In genomic region chr13:78468546-78469060, GRCh38 we compare ENCODE assay signal across 29 cellular contexts.
"Had no signal": no experiment of that assay in that cellular context is flagged by ENCODE, and none has a peak within 500 bp of the region (broad histone marks: within the 10 kb centered on the region; RNA-seq: fewer than 3 reads in every experiment).

No MANE protein-coding gene starts in this region.

- H3K4me1 ChIP-seq: esophagus squamous epithelium, gastroesophageal sphincter, heart right ventricle had no signal

- H3K36me3 Mint-ChIP-seq: activated naive CD8-positive, alpha-beta T cell; WTC11 had no signal

- H3K27me3 Mint-ChIP-seq: activated CD4-positive, alpha-beta memory T cell treated with anti-CD3 and anti-CD28 coated beads, Interleukin-2, amount 10 ng/mL, durations not matched to agents 7 days and 5 days; central memory CD8-positive, alpha-beta T cell had no signal

- H3K36me3 ChIP-seq: brain microvascular endothelial cell, esophagus squamous epithelium, gastroesophageal sphincter, heart right ventricle had no signal

- H3K4me3 ChIP-seq: esophagus squamous epithelium, gastroesophageal sphincter, heart right ventricle had no signal

- H3K4me1 Mint-ChIP-seq: activated CD4-positive, alpha-beta memory T cell treated with anti-CD3 and anti-CD28 coated beads, Interleukin-2, amount 10 ng/mL, durations not matched to agents 7 days and 5 days; activated CD4-positive, alpha-beta T cell treated with anti-CD3 and anti-CD28 coated beads, Interleukin-2, amount 10 ng/mL, durations not matched to agents 7 days and 5 days; central memory CD8-positive, alpha-beta T cell had no signal

- H3K4me3 Mint-ChIP-seq: activated CD4-positive, alpha-beta memory T cell treated with anti-CD3 and anti-CD28 coated beads, Interleukin-2, amount 10 ng/mL, durations not matched to agents 7 days and 5 days; activated CD4-positive, alpha-beta T cell treated with anti-CD3 and anti-CD28 coated beads, Interleukin-2, amount 10 ng/mL, durations not matched to agents 7 days and 5 days; activated naive CD8-positive, alpha-beta T cell; activated T-cell treated with anti-CD3 and anti-CD28 coated beads, Interleukin-2, amount 50 U/mL, for 24 hours; activated T-cell treated with anti-CD3 and anti-CD28 coated beads, Interleukin-2, amount 50 U/mL, for 72 hours; central memory CD8-positive, alpha-beta T cell; WTC11 had no signal

- H3K9me3 Mint-ChIP-seq: activated CD4-positive, alpha-beta memory T cell treated with anti-CD3 and anti-CD28 coated beads, Interleukin-2, amount 10 ng/mL, durations not matched to agents 7 days and 5 days; activated CD4-positive, alpha-beta T cell treated with anti-CD3 and anti-CD28 coated beads, Interleukin-2, amount 10 ng/mL, durations not matched to agents 7 days and 5 days; activated T-cell treated with anti-CD3 and anti-CD28 coated beads, Interleukin-2, amount 50 U/mL, for 24 hours; activated T-cell treated with anti-CD3 and anti-CD28 coated beads, Interleukin-2, amount 50 U/mL, for 72 hours; central memory CD8-positive, alpha-beta T cell; WTC11 had no signal

- H3K27me3 ChIP-seq: brain microvascular endothelial cell, esophagus squamous epithelium, gastroesophageal sphincter had no signal

- H3K27ac Mint-ChIP-seq: activated CD4-positive, alpha-beta memory T cell treated with anti-CD3 and anti-CD28 coated beads, Interleukin-2, amount 10 ng/mL, durations not matched to agents 7 days and 5 days; activated CD4-positive, alpha-beta T cell treated with anti-CD3 and anti-CD28 coated beads, Interleukin-2, amount 10 ng/mL, durations not matched to agents 7 days and 5 days; activated naive CD8-positive, alpha-beta T cell; activated T-cell treated with anti-CD3 and anti-CD28 coated beads, Interleukin-2, amount 50 U/mL, for 24 hours; activated T-cell treated with anti-CD3 and anti-CD28 coated beads, Interleukin-2, amount 50 U/mL, for 72 hours; WTC11 had no signal

- H3K9me3 ChIP-seq: esophagus squamous epithelium, gastroesophageal sphincter, heart right ventricle had no signal

- DNase-seq: activated CD4-positive, alpha-beta memory T cell treated with anti-CD3 and anti-CD28 coated beads, Interleukin-2, amount 10 ng/mL, durations not matched to agents 7 days and 5 days; activated CD4-positive, alpha-beta T cell treated with anti-CD3 and anti-CD28 coated beads for 1 hour; activated CD4-positive, alpha-beta T cell treated with anti-CD3 and anti-CD28 coated beads for 4 hours; activated CD4-positive, alpha-beta T cell treated with anti-CD3 and anti-CD28 coated beads, Interleukin-2, amount 10 ng/mL, durations not matched to agents 7 days and 5 days; activated CD4-positive, alpha-beta T cell treated with anti-CD3 and anti-CD28 coated beads, Interleukin-2, amount 50 U/mL, for 4 hours; activated CD8-positive, alpha-beta memory T cell treated with anti-CD3 and anti-CD28 coated beads, Interleukin-2, amount 50 U/mL, for 48 hours; activated effector memory CD4-positive, alpha-beta T cell treated with Interleukin-2 at 50 U/mL for 16 hours; activated gamma-delta T cell treated with Interleukin-2 at 50 U/mL for 16 hours; activated naive CD4-positive, alpha-beta T cell treated with anti-CD3 and anti-CD28 coated beads, Interleukin-2, amount 50 U/mL, for 16 hours; activated naive CD4-positive, alpha-beta T cell treated with Interleukin-2 at 50 U/mL for 16 hours; activated T-cell treated with anti-CD3 and anti-CD28 coated beads for 4 hours; activated T-cell treated with anti-CD3 and anti-CD28 coated beads, Interleukin-2, amount 50 U/mL, for 24 hours; activated T-cell treated with anti-CD3 and anti-CD28 coated beads, Interleukin-2, amount 50 U/mL, for 72 hours; amniotic stem cell; anterior cingulate cortex; brain microvascular endothelial cell; cortex of kidney; dermis blood vessel endothelial cell; effector CD8-positive, alpha-beta T cell; esophagus squamous epithelium; foreskin melanocyte; heart right ventricle; T-helper 2 cell had no signal

- H3K27ac ChIP-seq: brain microvascular endothelial cell, epithelial cell of prostate, esophagus squamous epithelium, gastroesophageal sphincter, heart right ventricle, VCaP had no signal

- ATAC-seq: activated T-cell treated with anti-CD3 and anti-CD28 coated beads, Interleukin-2, amount 50 U/mL, for 72 hours; gastroesophageal sphincter; heart right ventricle; WTC11 had no signal
